1 cellular context compared by ENCODE assay signal in the genomic region with DNA sequence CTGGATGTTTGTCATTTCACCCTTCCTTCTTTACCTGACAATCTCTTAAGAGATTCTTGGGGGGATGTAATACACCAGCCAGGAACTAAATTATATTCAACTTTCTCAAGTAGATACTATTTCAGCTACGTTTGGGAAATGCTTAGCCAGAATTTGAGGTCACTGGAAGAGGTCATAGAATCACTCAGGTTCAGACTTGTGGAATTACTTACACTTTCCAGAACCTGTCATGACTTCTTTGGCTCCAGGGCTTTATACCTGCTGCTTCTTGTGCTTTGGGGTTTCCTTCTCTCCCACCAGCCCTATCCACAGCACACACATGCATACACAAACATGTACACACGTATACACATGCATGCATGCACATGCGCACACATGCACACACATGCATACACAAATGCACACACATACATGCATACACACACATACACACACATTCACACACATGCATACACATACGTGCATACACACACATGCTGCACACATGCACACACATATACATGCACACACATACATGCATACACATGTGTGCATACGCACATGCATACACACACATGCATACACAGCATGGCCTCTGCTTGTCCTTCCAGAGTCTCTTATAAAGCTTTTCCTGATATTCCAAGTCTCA.
A peak's percentile ranks its signal among the peaks of the same experiment; 100 is the strongest.
TF ChIP-seq lines count a peak whose summit lies in the region.

No MANE protein-coding gene starts in this region.

TF ChIP-seq in H1, 55 proteins besides CTCF, POLR2A, EP300 and RAD21:
- TF ChIP-seq HDAC2 (IDR thresholded peaks at IDR 0.05; ENCODE audit: borderline replicate concordance in 1 of 2, low read depth in 2 of 2, low read length in 2 of 2) (0 out of 4 replicates have a peak, but pooled peaks of 1 of the 2 experiments have one; percentile 23), TBP (IDR thresholded peaks at IDR 0.05; ENCODE audit: low read depth, low read length) (no peak), CTBP2 (IDR thresholded peaks at IDR 0.05; ENCODE audit: borderline replicate concordance, insufficient read depth, insufficient read length, low read length) (peak; percentile 13), SIN3A (conservative IDR thresholded peaks at IDR 0.05 in 1 of 2, IDR thresholded peaks at IDR 0.05 in 1 of 2; ENCODE audit: low read depth in 1 of 2, low read length in 2 of 2) (0 out of 4 replicates have a peak, but pooled peaks of 1 of the 2 experiments have one; percentile 4)
